ENCODE assay signal across 28 cellular contexts in the genomic region with DNA sequence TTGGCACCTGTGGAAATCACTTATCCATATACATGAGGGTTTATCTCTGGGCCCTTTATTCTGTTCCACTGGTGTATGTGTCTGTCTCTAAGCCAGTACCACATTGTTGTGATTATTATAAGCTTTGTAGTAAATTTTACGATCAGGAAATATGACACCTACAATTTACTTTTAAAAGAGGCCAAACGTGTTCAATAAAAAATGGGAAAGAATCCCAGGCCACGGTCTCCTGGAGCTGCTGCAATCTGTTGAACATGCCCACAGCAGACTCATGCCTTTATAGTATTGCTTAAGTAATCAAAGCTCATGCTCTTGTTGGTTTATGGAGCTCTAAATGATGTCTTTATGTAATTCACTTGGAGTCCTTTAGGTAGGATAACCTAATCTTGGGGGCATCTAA.
DNase-seq lines count a peak whose midpoint lies in the region; ATAC-seq and TF ChIP-seq lines count a peak whose summit lies in the region.
"Had no signal": no experiment of that assay in that cellular context is flagged by ENCODE, and none has a peak within 500 bp of the region (broad histone marks: within the 10 kb centered on the region; RNA-seq: fewer than 3 reads in every experiment).

No MANE protein-coding gene starts in this region.

- CTCF ChIA-PET in HEK293 (lab: Yijun Ruan, JAX), result no interaction called here
- CTCF ChIA-PET in PC-3 (lab: Charles Lee), result no interaction called here

- POLR2A ChIA-PET in HEK293 (lab: Yijun Ruan, JAX) (no interaction called here), PC-3 (lab: Charles Lee; ENCODE audit: unreplicated experiment) (interaction anchor here (0.6 kb wide), 1 partner anchor 173 kb away, joined by 3 read pairs; no protein-coding TSS in a partner anchor)

- H3K27ac ChIP-seq in HEK293 (ENCODE audit: extremely low read depth, low read depth, low read length) (no peak overlapping the region), PC-3 (ENCODE audit: low read length) (no peak overlapping the region), hepatocyte (peak overlapping the region; percentile 66), breast epithelium (no peak overlapping the region)
- H3K27ac ChIP-seq: esophagus squamous epithelium, neural progenitor cell, right lobe of liver had no signal

- H3K9me2 ChIP-seq in PC-3 (replicated peaks; ENCODE audit: low read length) (no peaks in the 10 kb centered on the region), hepatocyte (replicated peaks; ENCODE audit: insufficient read depth) (no peaks in the 10 kb centered on the region)

- no peaks in the 10 kb centered on the region for H3K27me3 ChIP-seq in PC-3 (ENCODE audit: low read length)
- H3K27me3 ChIP-seq in hepatocyte, result no peaks in the 10 kb centered on the region
- H3K27me3 ChIP-seq in breast epithelium, result no peaks in the 10 kb centered on the region
- H3K27me3 ChIP-seq: esophagus squamous epithelium, neural progenitor cell, right lobe of liver had no signal

- ATAC-seq in PC-3, result peak; percentile 84
- ATAC-seq in HG03469 (IDR thresholded peaks at IDR 0.05; ENCODE audit: unreplicated experiment), result no peak
- ATAC-seq: activated CD4-positive, alpha-beta T cell treated with anti-CD3 and anti-CD28 coated beads for 36 hours; right lobe of liver; SK-N-SH treated with all-trans-retinoic acid at 6 μM for 48 hours; stimulated activated naive CD8-positive, alpha-beta T cell treated with anti-CD3 and anti-CD28 coated beads, Interleukin-15, Interleukin-2, amounts not matched to agents 100 U/mL and 50 U/mL, for 24 hours had no signal

- TF ChIP-seq POLR2A in breast epithelium (IDR thresholded peaks at IDR 0.05), result no peak

- H3K9ac ChIP-seq in PC-3 (ENCODE audit: low read length), result no peak overlapping the region
- H3K9ac ChIP-seq: neural progenitor cell had no signal

- DNase-seq in AG20443 (ENCODE audit: low spot score) (peak; percentile 42), PC-3 (peak; percentile 6), hepatocyte (ENCODE audit: low spot score) (peak; percentile 20), breast epithelium (ENCODE audit: low spot score in 2 of 2) (no peak)
- DNase-seq in activated CD4-positive, alpha-beta T cell treated with anti-CD3 and anti-CD28 coated beads for 4 hours, result no peak
- DNase-seq: activated CD4-positive, alpha-beta T cell treated with anti-CD3 and anti-CD28 coated beads for 36 hours; activated naive CD4-positive, alpha-beta T cell; activated T-cell treated with anti-CD3 and anti-CD28 coated beads, Interleukin-2, amount 50 U/mL, for 48 hours; AML-193; amniotic stem cell; CD8-positive, alpha-beta memory T cell; cortex of kidney; DMS153; endodermal cell; esophagus squamous epithelium; GF-D8; head of caudate nucleus; mammary epithelial cell; NCI-H2171; NCI-H524 treated with DMSO at 0.1 percent for 48 hours; posterior cingulate gyrus; right lobe of liver; stimulated activated naive CD8-positive, alpha-beta T cell treated with anti-CD3 and anti-CD28 coated beads, Interleukin-15, Interleukin-2, amounts not matched to agents 100 U/mL and 50 U/mL, for 24 hours; T-helper 2 cell had no signal

- H3K36me3 ChIP-seq in HEK293 (ENCODE audit: control insufficient read depth in 2 of 2, insufficient read depth in 1 of 2, low read length in 2 of 2) (peaks cover 0 to 24% of the 10 kb centered on the region in 2 experiments; a peak in 1 of 3 replicates), PC-3 (ENCODE audit: low read depth, low read length) (no peaks in the 10 kb centered on the region), hepatocyte (replicated peaks; ENCODE audit: insufficient read depth, low read depth) (no peaks in the 10 kb centered on the region), breast epithelium (no peaks in the 10 kb centered on the region)

- H3F3A ChIP-seq in PC-3 (ENCODE audit: low read length, unreplicated experiment), result no peaks in the 10 kb centered on the region

- H3K9me3 ChIP-seq in HEK293 (ENCODE audit: control insufficient read depth, insufficient read depth, low read depth, low read length) (no peaks in the 10 kb centered on the region), PC-3 (ENCODE audit: low read length) (no peaks in the 10 kb centered on the region), hepatocyte (ENCODE audit: low read depth) (no peaks in the 10 kb centered on the region), breast epithelium (no peaks in the 10 kb centered on the region)
- H3K9me3 ChIP-seq: esophagus squamous epithelium, right lobe of liver had no signal

- intact Hi-C loops in PC-3 (cut with micrococcal nuclease) (no loop called here), breast epithelium (cut with DNase I; ENCODE audit: low total_unique reads) (no loop called here)

- no peak overlapping the region for H3K4me3 ChIP-seq in HEK293 (ENCODE audit: low read depth, low read length)
- no peak overlapping the region for H3K4me3 ChIP-seq in PC-3 (ENCODE audit: low read length)
- no peak overlapping the region for H3K4me3 ChIP-seq in hepatocyte
- no peak overlapping the region for H3K4me3 ChIP-seq in breast epithelium
- H3K4me3 ChIP-seq: esophagus squamous epithelium, neural progenitor cell, right lobe of liver had no signal

- H4K20me1 ChIP-seq in PC-3 (ENCODE audit: low read length), result no peaks in the 10 kb centered on the region
- H4K20me1 ChIP-seq in hepatocyte (ENCODE audit: insufficient read depth, poor library complexity, severe bottlenecking), result no peaks in the 10 kb centered on the region

- H3K4me2 ChIP-seq in PC-3 (ENCODE audit: low read length), result no peak overlapping the region
- no peak overlapping the region for H3K4me2 ChIP-seq in hepatocyte
- H3K4me2 ChIP-seq: neural progenitor cell had no signal

- no TSS peak for BruUV-seq in PC-3 (replicated peaks; lab: Mats Ljungman, UMichigan)

- H3K79me2 ChIP-seq in PC-3 (ENCODE audit: low read length) (no peaks in the 10 kb centered on the region), hepatocyte (no peaks in the 10 kb centered on the region)

- WGBS in hepatocyte (ENCODE audit: low lambda C conversion rate, missing lambda C conversion rate), result 45% methylated on average over 3 of the region's 3 CpGs

- H3K4me1 ChIP-seq in HEK293 (ENCODE audit: control insufficient read depth, insufficient read depth, low read length), result no peaks in the 10 kb centered on the region
- no peaks in the 10 kb centered on the region for H3K4me1 ChIP-seq in PC-3 (ENCODE audit: insufficient read depth, low read length)
- H3K4me1 ChIP-seq in hepatocyte (ENCODE audit: insufficient read depth), result peaks cover 9% of the 10 kb centered on the region
- H3K4me1 ChIP-seq in breast epithelium, result no peaks in the 10 kb centered on the region
- H3K4me1 ChIP-seq: esophagus squamous epithelium, right lobe of liver had no signal

- no peak overlapping the region for H2AFZ ChIP-seq in PC-3 (ENCODE audit: low read length)
- no peak overlapping the region for H2AFZ ChIP-seq in hepatocyte
- H2AFZ ChIP-seq: neural progenitor cell had no signal

- TF ChIP-seq CTCF in HEK293 (tag by site-specific recombination; IDR thresholded peaks at IDR 0.05), result no peak
- no peak for TF ChIP-seq CTCF in PC-3 (conservative IDR thresholded peaks at IDR 0.05; ENCODE audit: low read depth, low read length)
- no peak for TF ChIP-seq CTCF in hepatocyte (IDR thresholded peaks at IDR 0.05; ENCODE audit: poor library complexity)
- no peak for TF ChIP-seq CTCF in breast epithelium (IDR thresholded peaks at IDR 0.05)

TF ChIP-seq in HEK293, 187 proteins besides CTCF, POLR2A, EP300 and RAD21 (continues in another document):
- no peak for TF ChIP-seq ZNF350 (tag by site-specific recombination; IDR thresholded peaks at IDR 0.05)
- TF ChIP-seq FEZF1 (tag by site-specific recombination; IDR thresholded peaks at IDR 0.05), result peak; percentile 56
- TF ChIP-seq SP7 (tag by site-specific recombination; IDR thresholded peaks at IDR 0.05), result peak; percentile 65; the same call in 1 of the 2 replicates
- TF ChIP-seq TRIM28 (IDR thresholded peaks at IDR 0.05; ENCODE audit: borderline replicate concordance, low read length), result no peak
- no peak for TF ChIP-seq ZNF623 (tag by site-specific recombination; IDR thresholded peaks at IDR 0.05)
- TF ChIP-seq ZNF596 (tag by site-specific recombination; IDR thresholded peaks at IDR 0.05), result no peak
- no peak for TF ChIP-seq ZNF830 (tag by site-specific recombination; IDR thresholded peaks at IDR 0.05; ENCODE audit: low read depth)
- TF ChIP-seq, protein P1, sequence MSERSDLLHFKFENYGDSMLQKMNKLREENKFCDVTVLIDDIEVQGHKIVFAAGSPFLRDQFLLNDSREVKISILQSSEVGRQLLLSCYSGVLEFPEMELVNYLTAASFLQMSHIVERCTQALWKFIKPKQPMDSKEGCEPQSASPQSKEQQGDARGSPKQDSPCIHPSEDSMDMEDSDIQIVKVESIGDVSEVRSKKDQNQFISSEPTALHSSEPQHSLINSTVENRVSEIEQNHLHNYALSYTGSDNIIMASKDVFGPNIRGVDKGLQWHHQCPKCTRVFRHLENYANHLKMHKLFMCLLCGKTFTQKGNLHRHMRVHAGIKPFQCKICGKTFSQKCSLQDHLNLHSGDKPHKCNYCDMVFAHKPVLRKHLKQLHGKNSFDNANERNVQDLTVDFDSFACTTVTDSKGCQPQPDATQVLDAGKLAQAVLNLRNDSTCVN (tag by site-specific recombination; optimal IDR thresholded peaks at IDR 0.05), result no peak
- no peak for TF ChIP-seq ZFP41 (tag by site-specific recombination; IDR thresholded peaks at IDR 0.05; ENCODE audit: borderline replicate concordance)
- TF ChIP-seq ZBTB17 (tag by site-specific recombination; IDR thresholded peaks at IDR 0.05), result no peak
- no peak for TF ChIP-seq ZNF626 (tag by site-specific recombination; IDR thresholded peaks at IDR 0.05)
- no peak for TF ChIP-seq ZNF76 (tag by site-specific recombination; IDR thresholded peaks at IDR 0.05; ENCODE audit: borderline replicate concordance, low read depth)
- TF ChIP-seq, protein P2, sequence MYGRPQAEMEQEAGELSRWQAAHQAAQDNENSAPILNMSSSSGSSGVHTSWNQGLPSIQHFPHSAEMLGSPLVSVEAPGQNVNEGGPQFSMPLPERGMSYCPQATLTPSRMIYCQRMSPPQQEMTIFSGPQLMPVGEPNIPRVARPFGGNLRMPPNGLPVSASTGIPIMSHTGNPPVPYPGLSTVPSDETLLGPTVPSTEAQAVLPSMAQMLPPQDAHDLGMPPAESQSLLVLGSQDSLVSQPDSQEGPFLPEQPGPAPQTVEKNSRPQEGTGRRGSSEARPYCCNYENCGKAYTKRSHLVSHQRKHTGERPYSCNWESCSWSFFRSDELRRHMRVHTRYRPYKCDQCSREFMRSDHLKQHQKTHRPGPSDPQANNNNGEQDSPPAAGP (tag by site-specific recombination; IDR thresholded peaks at IDR 0.05), result no peak
- TF ChIP-seq ZNF48 (tag by site-specific recombination; IDR thresholded peaks at IDR 0.05), result no peak

Comparison
In these comparisons a context has a peak if more than half of its experiments do, and no peak if none do; other contexts are left out.
1. DNase-seq: peak in AG20443 (single experiment), PC-3 (single experiment) and hepatocyte (single experiment); none in breast epithelium (0 of 2) and activated CD4-positive, alpha-beta T cell treated with anti-CD3 and anti-CD28 coated beads for 4 hours (0 of 2).